Comparison of ENCODE assay signal across 1 cellular context in genomic region chr22:29003975-29004646, GRCh38.
A peak's percentile ranks its signal among the peaks of the same experiment; 100 is the strongest.
TF ChIP-seq lines count a peak whose summit lies in the region.

No MANE protein-coding gene starts in this region.

TF ChIP-seq in HepG2, 621 proteins besides CTCF, POLR2A, EP300 and RAD21 (continued from another document):
- TF ChIP-seq ZNF709 (CRISPR knock-in tag; IDR thresholded peaks at IDR 0.05), result no peak
- TF ChIP-seq JUND (CRISPR knock-in tag; IDR thresholded peaks at IDR 0.05), result no peak
- TF ChIP-seq ZBTB21 (CRISPR knock-in tag; IDR thresholded peaks at IDR 0.05), result no peak
- no peak for TF ChIP-seq CEBPG (CRISPR knock-in tag; IDR thresholded peaks at IDR 0.05)
- no peak for TF ChIP-seq ZNF441 (CRISPR knock-in tag; IDR thresholded peaks at IDR 0.05; ENCODE audit: borderline replicate concordance)
- TF ChIP-seq THAP9 (CRISPR knock-in tag; IDR thresholded peaks at IDR 0.05; ENCODE audit: borderline replicate concordance), result 0 out of 2 replicates have a peak, but pooled peaks have one; percentile 28
- peak; percentile 80 for TF ChIP-seq SIX1 (CRISPR knock-in tag; IDR thresholded peaks at IDR 0.05; ENCODE audit: borderline replicate concordance)
- TF ChIP-seq ZFP82 (CRISPR knock-in tag; IDR thresholded peaks at IDR 0.05; ENCODE audit: borderline replicate concordance), result no peak
- TF ChIP-seq ZNF629 (CRISPR knock-in tag; conservative IDR thresholded peaks at IDR 0.05), result peak; percentile 57; the same call in 1 of the 2 replicates
- no peak for TF ChIP-seq ZNF552 (CRISPR knock-in tag; IDR thresholded peaks at IDR 0.05; ENCODE audit: borderline replicate concordance)
- TF ChIP-seq HMG20A (CRISPR knock-in tag; IDR thresholded peaks at IDR 0.05; ENCODE audit: borderline replicate concordance), result no peak
- TF ChIP-seq ZNF280D (CRISPR knock-in tag; IDR thresholded peaks at IDR 0.05), result 0 out of 2 replicates have a peak, but pooled peaks have one; percentile 38
- TF ChIP-seq SRSF1 (optimal IDR thresholded peaks at IDR 0.05; ENCODE audit: low read depth, low read length), result no peak
- TF ChIP-seq E2F1 (CRISPR knock-in tag; IDR thresholded peaks at IDR 0.05), result no peak
- TF ChIP-seq FOXA3 (CRISPR knock-in tag; IDR thresholded peaks at IDR 0.05), result peak; percentile 47
- TF ChIP-seq MXI1 (IDR thresholded peaks at IDR 0.05; ENCODE audit: borderline replicate concordance, low read depth, low read length), result no peak
- no peak for TF ChIP-seq TAF1 (CRISPR knock-in tag; IDR thresholded peaks at IDR 0.05)
- TF ChIP-seq CBX1 (IDR thresholded peaks at IDR 0.05; ENCODE audit: low read depth), result no peak
- TF ChIP-seq ZNF550 (CRISPR knock-in tag; IDR thresholded peaks at IDR 0.05; ENCODE audit: borderline replicate concordance), result no peak
- no peak for TF ChIP-seq DMTF1 (CRISPR knock-in tag; IDR thresholded peaks at IDR 0.05)
- no peak for TF ChIP-seq ZNF674 (CRISPR knock-in tag; IDR thresholded peaks at IDR 0.05; ENCODE audit: low read depth)
- TF ChIP-seq KLF12 (CRISPR knock-in tag; IDR thresholded peaks at IDR 0.05; ENCODE audit: borderline replicate concordance), result no peak
- peak; percentile 87 for TF ChIP-seq SIX4 (CRISPR knock-in tag; IDR thresholded peaks at IDR 0.05)
- TF ChIP-seq ZNF337 (CRISPR knock-in tag; IDR thresholded peaks at IDR 0.05; ENCODE audit: borderline replicate concordance, low read depth), result no peak
- peak; percentile 31; the same call in 1 of the 2 replicates for TF ChIP-seq MED1 (CRISPR knock-in tag; IDR thresholded peaks at IDR 0.05)
- TF ChIP-seq FLYWCH1 (CRISPR knock-in tag; IDR thresholded peaks at IDR 0.05), result no peak
- TF ChIP-seq ZFP36L1 (CRISPR knock-in tag; IDR thresholded peaks at IDR 0.05), result 0 out of 2 replicates have a peak, but pooled peaks have one; percentile 49
- TF ChIP-seq YEATS2 (CRISPR knock-in tag; IDR thresholded peaks at IDR 0.05; ENCODE audit: borderline replicate concordance), result no peak
- 0 out of 2 replicates have a peak, but pooled peaks have one; percentile 11 for TF ChIP-seq ZNF317 (CRISPR knock-in tag; IDR thresholded peaks at IDR 0.05)
- TF ChIP-seq HMG20B (CRISPR knock-in tag; conservative IDR thresholded peaks at IDR 0.05), result no peak
- no peak for TF ChIP-seq FOXA1 (IDR thresholded peaks at IDR 0.05)
- TF ChIP-seq FOXA1 (CRISPR knock-in tag; IDR thresholded peaks at IDR 0.05), result 0 out of 2 replicates have a peak, but pooled peaks have one; percentile 32
- TF ChIP-seq ZSCAN20 (CRISPR knock-in tag; IDR thresholded peaks at IDR 0.05; ENCODE audit: borderline replicate concordance), result no peak
- no peak for TF ChIP-seq ZNF354B (CRISPR knock-in tag; IDR thresholded peaks at IDR 0.05)
- TF ChIP-seq CENPX (CRISPR knock-in tag; IDR thresholded peaks at IDR 0.05), result no peak
- TF ChIP-seq STAT6 (CRISPR knock-in tag; IDR thresholded peaks at IDR 0.05; ENCODE audit: borderline replicate concordance), result 0 out of 2 replicates have a peak, but pooled peaks have one; percentile 67
- 0 out of 2 replicates have a peak, but pooled peaks have one; percentile 57 for TF ChIP-seq MEF2D (CRISPR knock-in tag; IDR thresholded peaks at IDR 0.05)
- no peak for TF ChIP-seq SOX6 (IDR thresholded peaks at IDR 0.05)
- TF ChIP-seq SOX6 (CRISPR knock-in tag; IDR thresholded peaks at IDR 0.05), result no peak
- TF ChIP-seq WIZ (CRISPR knock-in tag; IDR thresholded peaks at IDR 0.05), result no peak
- 0 out of 2 replicates have a peak, but pooled peaks have one; percentile 40 for TF ChIP-seq ZNF713 (CRISPR knock-in tag; IDR thresholded peaks at IDR 0.05)
TF ChIP-seq in HepG2: peak in this region for 22.
